ENCODE assay signal across 8 cellular contexts in the genomic region with DNA sequence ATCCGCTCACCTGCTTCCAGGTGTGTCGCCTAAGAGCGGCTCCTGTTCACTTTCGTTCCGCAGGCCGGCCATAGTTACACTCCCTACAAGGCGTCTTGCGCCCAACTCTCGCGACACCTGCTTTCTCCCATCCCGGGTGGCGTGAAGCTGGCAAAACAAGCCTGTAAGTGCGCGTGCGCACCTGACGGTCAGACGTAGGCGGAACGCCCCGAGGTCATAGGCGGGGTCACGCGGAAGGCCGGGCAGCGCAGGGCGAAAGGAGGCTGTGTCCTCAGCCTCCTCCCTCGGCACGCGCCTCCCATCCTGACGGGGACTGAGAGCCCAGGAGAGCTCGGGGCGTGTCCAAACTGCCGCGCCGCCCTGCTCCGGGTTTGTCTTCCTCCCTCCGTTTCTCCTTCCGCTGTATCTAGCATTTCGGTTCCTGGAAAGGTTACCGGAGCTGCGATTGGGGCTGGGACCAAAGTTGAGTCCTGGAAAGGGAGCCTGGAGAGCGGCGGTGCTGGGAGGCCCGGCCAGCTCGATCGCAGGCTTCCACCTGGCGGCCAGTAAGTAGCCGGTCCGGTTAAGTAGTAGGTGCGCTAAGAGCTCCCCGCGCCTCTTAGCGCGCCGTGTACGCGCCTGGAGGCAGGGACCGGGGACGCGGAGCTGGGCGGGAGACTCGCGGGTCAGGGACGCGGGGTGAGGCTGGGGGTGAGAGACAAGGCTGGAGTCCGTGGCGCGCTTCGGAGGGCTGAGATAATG. TPM values are rescaled to one million over a fixed set of nuclear protein-coding genes. Genes with fewer than 3 reads are reported as not detected.
DNase-seq lines count a peak whose midpoint lies in the region; ATAC-seq and TF ChIP-seq lines count a peak whose summit lies in the region.

A gene (plus strand): TSS at position 345 of the 741 bp plus-strand sequence. CDS start 17,550 bp downstream, outside the sequence.
A gene with protein sequence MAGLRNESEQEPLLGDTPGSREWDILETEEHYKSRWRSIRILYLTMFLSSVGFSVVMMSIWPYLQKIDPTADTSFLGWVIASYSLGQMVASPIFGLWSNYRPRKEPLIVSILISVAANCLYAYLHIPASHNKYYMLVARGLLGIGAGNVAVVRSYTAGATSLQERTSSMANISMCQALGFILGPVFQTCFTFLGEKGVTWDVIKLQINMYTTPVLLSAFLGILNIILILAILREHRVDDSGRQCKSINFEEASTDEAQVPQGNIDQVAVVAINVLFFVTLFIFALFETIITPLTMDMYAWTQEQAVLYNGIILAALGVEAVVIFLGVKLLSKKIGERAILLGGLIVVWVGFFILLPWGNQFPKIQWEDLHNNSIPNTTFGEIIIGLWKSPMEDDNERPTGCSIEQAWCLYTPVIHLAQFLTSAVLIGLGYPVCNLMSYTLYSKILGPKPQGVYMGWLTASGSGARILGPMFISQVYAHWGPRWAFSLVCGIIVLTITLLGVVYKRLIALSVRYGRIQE (minus strand): TSS at position 112 of the 741 bp plus-strand sequence. CDS start 40 bp downstream, at position 72.

- H3K36me3 ChIP-seq in IMR-90 (ENCODE audit: control insufficient read depth, insufficient read depth, low read length) = no peaks in the 10 kb centered on the region
- H3K36me3 ChIP-seq in OCI-LY7 (ENCODE audit: insufficient read depth, low read length) = peaks cover 8% of the 10 kb centered on the region

- in situ Hi-C loops in IMR-90 (cut with MboI; ENCODE audit: low sequenced_read_pairs) = no loop called here

- peak within 1 kb of the TSS; percentile 94 for H2AK9ac ChIP-seq in IMR-90 (replicated peaks; ENCODE audit: low read depth, low read length, poor library complexity)

- peak within 1 kb of the TSS; percentile 90 for H3K14ac ChIP-seq in IMR-90 (replicated peaks; ENCODE audit: low read depth, low read length)

- peak within 1 kb of the TSS; percentile 20; the same call in 1 of the 2 replicates for H2AK5ac ChIP-seq in IMR-90 (ENCODE audit: low read depth, low read length)

- peak within 1 kb of the TSS; percentile 96 for H3K4ac ChIP-seq in IMR-90 (ENCODE audit: low read depth, low read length)

- BruUV-seq in IMR-90 (replicated peaks; lab: Mats Ljungman, UMichigan) (no TSS peak), OCI-LY7 (replicated peaks; lab: Mats Ljungman, UMichigan) (no TSS peak)

- H3K4me3 Mint-ChIP-seq in endothelial cell (ENCODE audit: unreplicated experiment) = peak within 1 kb of the TSS; percentile 97

- TF ChIP-seq POLR2A in IMR-90 (IDR thresholded peaks at IDR 0.05; ENCODE audit: low read depth, low read length) = peak; percentile 71

- peaks cover 44% of the 10 kb centered on the region; the same call in 1 of the 2 replicates for H3K79me2 ChIP-seq in OCI-LY7 (ENCODE audit: insufficient read depth, low read depth, low read length)

- H3K4me2 ChIP-seq in IMR-90 (ENCODE audit: low read depth, low read length) = peak within 1 kb of the TSS; percentile 100
- peak within 1 kb of the TSS; percentile 79 for H3K4me2 ChIP-seq in OCI-LY7 (ENCODE audit: low read length)

- peak within 1 kb of the TSS; percentile 94 for H3K23ac ChIP-seq in IMR-90 (ENCODE audit: low read depth, low read length)

- H3K36me3 Mint-ChIP-seq in endothelial cell (ENCODE audit: low read depth, unreplicated experiment) = peaks cover 16% of the 10 kb centered on the region

- peak within 1 kb of the TSS; percentile 51 for H2BK5ac ChIP-seq in IMR-90 (ENCODE audit: low read depth, low read length, poor library complexity, severe bottlenecking)

- H3K56ac ChIP-seq in IMR-90 (ENCODE audit: extremely low read depth, insufficient read depth, low read length) = peak within 1 kb of the TSS; percentile 48; the same call in 1 of the 2 replicates

- peak within 1 kb of the TSS; percentile 79 for H3K9ac ChIP-seq in IMR-90 (ENCODE audit: low read depth, low read length)

- POLR2A ChIA-PET in IMR-90 (lab: Charles Lee; ENCODE audit: unreplicated experiment) = interaction anchor here (0.5 to 0.7 kb wide), 2 partner anchors 9 to 458 kb away, joined by 3 read pairs; no protein-coding TSS in a partner anchor
- POLR2A ChIA-PET in OCI-LY7 (lab: Charles Lee) = interaction anchor here (0.6 to 2.0 kb wide), 19 partner anchors 9 to 1129 kb away, joined by 3 to 16 read pairs (median 4); a partner anchor contains a TSS

- peak within 1 kb of the TSS; percentile 77 for H2BK120ac ChIP-seq in IMR-90 (ENCODE audit: low read depth, low read length)

- H3K9me2 ChIP-seq in OCI-LY7 (ENCODE audit: insufficient read depth, low read length) = no peaks in the 10 kb centered on the region

- dilution Hi-C loops in IMR-90 (cut with HindIII; ENCODE audit: low sequenced_read_pairs, unreplicated experiment) = no loop called here

- peak within 1 kb of the TSS; percentile 67 for H3K27ac Mint-ChIP-seq in endothelial cell (ENCODE audit: unreplicated experiment)

- peak within 1 kb of the TSS; percentile 59 to 88; a peak in 3 of 4 replicates for H4K8ac ChIP-seq in IMR-90 (ENCODE audit: low read depth in 2 of 2, low read length in 2 of 2)

- peak within 1 kb of the TSS; percentile 57 for H4K91ac ChIP-seq in IMR-90 (ENCODE audit: insufficient read depth, low read depth, low read length)

- H3K27me3 Mint-ChIP-seq in endothelial cell (ENCODE audit: unreplicated experiment) = peaks cover 15% of the 10 kb centered on the region

- H3K18ac ChIP-seq in IMR-90 (ENCODE audit: low read depth, low read length) = peak within 1 kb of the TSS; percentile 1; the same call in 1 of the 2 replicates

- ATAC-seq in GM21528 (IDR thresholded peaks at IDR 0.05; ENCODE audit: low FRiP score, unreplicated experiment) (peak; percentile 97), IMR-90 (ENCODE audit: low read depth) (peak; percentile 97)

- H3K9me3 ChIP-seq in IMR-90 (ENCODE audit: control insufficient read depth, insufficient read depth, low read length) = no peaks in the 10 kb centered on the region
- H3K9me3 ChIP-seq in OCI-LY7 (ENCODE audit: low read length) = no peaks in the 10 kb centered on the region

- peak within 1 kb of the TSS; percentile 54; the same call in 1 of the 2 replicates for H2BK20ac ChIP-seq in IMR-90 (ENCODE audit: low read depth, low read length)

- peak; percentile 45 for TF ChIP-seq CTCF in IMR-90 (conservative IDR thresholded peaks at IDR 0.05; ENCODE audit: low read depth, low read length)
- peak; percentile 43; the same call in 1 of the 2 replicates for TF ChIP-seq CTCF in OCI-LY7 (conservative IDR thresholded peaks at IDR 0.05; ENCODE audit: low read length)
- TF ChIP-seq CTCF in endothelial cell (IDR thresholded peaks at IDR 0.05; ENCODE audit: unreplicated experiment) = peak; percentile 28

- peaks cover 8 to 55% of the 10 kb centered on the region in 2 experiments for H3K79me1 ChIP-seq in IMR-90 (ENCODE audit: low read depth in 1 of 2, low read length in 2 of 2)

- H2AFZ ChIP-seq in IMR-90 (replicated peaks; ENCODE audit: low read length, poor library complexity) (peak within 1 kb of the TSS; percentile 99), OCI-LY7 (ENCODE audit: low read length) (peak within 1 kb of the TSS; percentile 78)

- WGBS in IMR-90 (ENCODE audit: extremely low coverage in 2 of 2, insufficient read length in 1 of 2), 2 experiments = 0% methylated on average over 44 of the region's 69 CpGs; no CpG with 5 or more reads in 1 of the 2 experiments

- peaks cover 2% of the 10 kb centered on the region; the same call in 1 of the 2 replicates for H3K9me1 ChIP-seq in IMR-90 (ENCODE audit: insufficient read depth, low read length)

- no peaks in the 10 kb centered on the region for H3K9me3 Mint-ChIP-seq in endothelial cell (ENCODE audit: unreplicated experiment)

- TF ChIP-seq RAD21 in IMR-90 (IDR thresholded peaks at IDR 0.05; ENCODE audit: low read length) = peak; percentile 42

- H3K4me1 ChIP-seq in IMR-90 (ENCODE audit: control insufficient read depth, insufficient read depth, low read length) (no peaks in the 10 kb centered on the region), OCI-LY7 (ENCODE audit: insufficient read depth, low read length, poor library complexity, severe bottlenecking) (peaks cover 8% of the 10 kb centered on the region)

- DNase-seq in DMS153 (lab: John Stamatoyannopoulos, UW) (peak; percentile 98), IMR-90 (peak; percentile 99), OCI-LY7 (ENCODE audit: low spot score) (peak; percentile 99), activated T-cell treated with anti-CD3 and anti-CD28 coated beads for 1 hour (ENCODE audit: low read depth) (peak; percentile 97), endothelial cell (ENCODE audit: low spot score) (peak; percentile 98), midbrain (lab: John Stamatoyannopoulos, UW) (peak; percentile 91)
- peak; percentile 97 to 99 for DNase-seq in stimulated activated CD8-positive, alpha-beta memory T cell treated with anti-CD3 and anti-CD28 coated beads, Interleukin-2, amount 100 ng/mL, for 1 hour (ENCODE audit: low read depth in 2 of 2)

- H3K27me3 ChIP-seq in IMR-90 (ENCODE audit: control insufficient read depth, insufficient read depth, low read length) = no peaks in the 10 kb centered on the region

- peak within 1 kb of the TSS; percentile 37 for H4K5ac ChIP-seq in IMR-90 (ENCODE audit: low read depth, low read length)

- H2BK15ac ChIP-seq in IMR-90 (ENCODE audit: low read depth, low read length) = no peak within 1 kb of the TSS

- peak within 1 kb of the TSS; percentile 63 for H3K27ac ChIP-seq in IMR-90 (ENCODE audit: insufficient read depth, low read length)
- H3K27ac ChIP-seq in OCI-LY7 (ENCODE audit: low read depth, low read length, poor library complexity, severe bottlenecking) = peak within 1 kb of the TSS; percentile 53

- H3K4me3 ChIP-seq in IMR-90 (ENCODE audit: insufficient read depth, low read depth, low read length) (peak within 1 kb of the TSS; percentile 69), OCI-LY7 (ENCODE audit: low read depth, low read length, poor library complexity, severe bottlenecking) (peak within 1 kb of the TSS; percentile 76)

- no peaks in the 10 kb centered on the region for H4K20me1 ChIP-seq in IMR-90 (ENCODE audit: insufficient read depth, low read length)
- H4K20me1 ChIP-seq in OCI-LY7 (ENCODE audit: insufficient read depth, low read length) = 0 out of 2 replicates have a peak, but pooled peaks cover 4% of the 10 kb centered on the region

- peaks cover 14% of the 10 kb centered on the region for H3K4me1 Mint-ChIP-seq in endothelial cell (ENCODE audit: unreplicated experiment)

- intact Hi-C loops in IMR-90 (cut with micrococcal nuclease) = loop anchor here (2.0 to 10.0 kb wide), 2 partner anchors 96 to 180 kb away; a partner anchor contains a TSS
- intact Hi-C loops in OCI-LY7 (cut with micrococcal nuclease; ENCODE audit: unreplicated experiment) = loop anchor here (1.0 to 10.0 kb wide), 5 partner anchors 85 to 1130 kb away; a partner anchor contains a TSS

- CTCF ChIA-PET in IMR-90 (lab: Yijun Ruan, JAX) (interaction anchor here (0.9 to 1.1 kb wide), 2 partner anchors 55 to 96 kb away, joined by 3 read pairs; a partner anchor contains a TSS), OCI-LY7 (lab: Charles Lee; ENCODE audit: unreplicated experiment) (no interaction called here)

RNA-seq across cellular contexts. Expression of the first gene that starts in this region (rescaled TPM):
- 4.3 and 4.7 TPM in 2 replicates for total RNA-seq in IMR-90 (2012; rRNA removed)
- 1.2 and 2.4 TPM in 2 replicates for polyA plus RNA-seq in IMR-90 (2012; rRNA removed)
- polyA plus RNA-seq in IMR-90 (2012; cell fraction: cytosol; rRNA removed) = 0.22 and 0.30 TPM in 2 replicates
- 0.90 and 7.6 TPM in 2 replicates for polyA plus RNA-seq in IMR-90 (2012; cell fraction: nucleus; rRNA removed; ENCODE audit: low replicate concordance)
- 8.6 and 10.4 TPM in 2 replicates for total RNA-seq in OCI-LY7 (2014; rRNA removed; shearing (Covaris generic))
- total RNA-seq in OCI-LY7 (2022) = 12.7 and 14.3 TPM in 2 replicates
- 12.4 TPM for total RNA-seq in endothelial cell (ENCODE audit: unreplicated experiment)

RNA-seq across cellular contexts. Expression of the second gene that starts in this region (rescaled TPM):
- 31.4 and 36.7 TPM in 2 replicates for total RNA-seq in IMR-90 (2012; rRNA removed)
- polyA plus RNA-seq in IMR-90 (2012; rRNA removed) = 6.5 and 8.8 TPM in 2 replicates
- 1.4 and 2.1 TPM in 2 replicates for polyA plus RNA-seq in IMR-90 (2012; cell fraction: cytosol; rRNA removed)
- 4.5 and 48.5 TPM in 2 replicates for polyA plus RNA-seq in IMR-90 (2012; cell fraction: nucleus; rRNA removed; ENCODE audit: low replicate concordance)
- 15.1 and 15.9 TPM in 2 replicates for total RNA-seq in OCI-LY7 (2014; rRNA removed; shearing (Covaris generic))
- total RNA-seq in OCI-LY7 (2022) = 19.8 and 26.7 TPM in 2 replicates
- 25.2 TPM for total RNA-seq in endothelial cell (ENCODE audit: unreplicated experiment)

Comparison
In these comparisons a context has a peak if more than half of its experiments do, and no peak if none do; other contexts are left out.
1. Peak in every context shown above with its lines: DNase-seq, ATAC-seq, H3K4me3 ChIP-seq and H3K27ac ChIP-seq.